ENCODE assay signal across 8 cellular contexts in genomic region chr3:63862804-63863149, GRCh38. TPM values are rescaled to one million over a fixed set of nuclear protein-coding genes. Genes with fewer than 3 reads are reported as not detected.
DNase-seq lines count a peak whose midpoint lies in the region; ATAC-seq, FAIRE-seq and TF ChIP-seq lines count a peak whose summit lies in the region.

No MANE protein-coding gene starts in this region.

- peaks cover 15% of the 10 kb centered on the region for H3K36me3 Mint-ChIP-seq in brain

- peaks cover 0 to 3% (median 0%) of the 10 kb centered on the region in 5 experiments for H3K9me3 Mint-ChIP-seq in brain

- peak overlapping the region; percentile 81 to 96 (median 86) for H3K27ac Mint-ChIP-seq in brain

- peaks cover 60% of the 10 kb centered on the region for H3K4me1 Mint-ChIP-seq in brain

- DNase-seq in GM12892 (ENCODE audit: insufficient read length) (no peak), head of caudate nucleus (no peak), NCI-H446 treated with DMSO at 0.1 percent for 48 hours (lab: John Stamatoyannopoulos, UW) (no peak), DMS114 treated with DMSO at 0.1 percent for 48 hours (lab: John Stamatoyannopoulos, UW; ENCODE audit: unreplicated experiment) (no peak), SK-N-DZ (ENCODE audit: low spot score) (no peak)

- no peak for TF ChIP-seq POLR2A in GM12892 (IDR thresholded peaks at IDR 0.05; ENCODE audit: low read depth, low read length)

- peak overlapping the region; percentile 88 for H3K4me3 ChIP-seq in mononuclear cell (ENCODE audit: low read length)

- FAIRE-seq in GM12892 (lab: Jason Lieb, UNC) = peak; percentile 84

- intact Hi-C loops in head of caudate nucleus (cut with DNase I) = loop anchor here (2.0 kb wide), 1 partner anchor 50 kb away; the partner anchor contains the start of gene SCAANT1

- peak; percentile 5 for ATAC-seq in HG03354 (IDR thresholded peaks at IDR 0.05; ENCODE audit: poor library complexity, severe bottlenecking, unreplicated experiment)

- H3K4me1 ChIP-seq in mononuclear cell (ENCODE audit: insufficient read depth, low read length) = peaks cover 33% of the 10 kb centered on the region

- peaks cover 5% of the 10 kb centered on the region for H3K27me3 Mint-ChIP-seq in brain

- no peaks in the 10 kb centered on the region for H3K27me3 ChIP-seq in mononuclear cell (ENCODE audit: insufficient read depth, low read length)

- no peak for TF ChIP-seq CTCF in brain (conservative IDR thresholded peaks at IDR 0.05)

- H3K4me3 Mint-ChIP-seq in brain = peak overlapping the region; percentile 83 to 90 (median 84)

- H3K9me3 ChIP-seq in mononuclear cell (ENCODE audit: low read depth, low read length) = no peaks in the 10 kb centered on the region

RNA-seq across cellular contexts. Expression of gene THOC7, which starts 0.8 kb away (rescaled TPM):
- polyA plus RNA-seq in GM12892 (2012; ENCODE audit: missing spikeins) = 178 TPM
- polyA plus RNA-seq in brain (ENCODE audit: insufficient read depth, low read depth, low replicate concordance) = 32.1 TPM
- total RNA-seq in mononuclear cell = 29.1 TPM
- 69.1 and 80.2 TPM in 2 replicates for polyA plus RNA-seq in SK-N-DZ (2014; cell fraction: cytosol; rRNA removed)
- polyA plus RNA-seq in SK-N-DZ (2014; cell fraction: nucleus; rRNA removed) = 31.5 and 47.6 TPM in 2 replicates

RNA-seq across cellular contexts. Expression of gene ATXN7, which starts 0.9 kb away (rescaled TPM):
- polyA plus RNA-seq in GM12892 (2012; ENCODE audit: missing spikeins) = 8.0 TPM
- 2.8 TPM for polyA plus RNA-seq in brain (ENCODE audit: insufficient read depth, low read depth, low replicate concordance)
- total RNA-seq in mononuclear cell = 121 TPM
- 1.7 and 2.5 TPM in 2 replicates for polyA plus RNA-seq in SK-N-DZ (2014; cell fraction: cytosol; rRNA removed)
- 4.0 and 8.1 TPM in 2 replicates for polyA plus RNA-seq in SK-N-DZ (2014; cell fraction: nucleus; rRNA removed)

RNA-seq across cellular contexts. Expression of gene C3orf49, which starts 43.7 kb away (rescaled TPM):
- not detected for polyA plus RNA-seq in GM12892 (2012; ENCODE audit: missing spikeins)
- polyA plus RNA-seq in brain (ENCODE audit: insufficient read depth, low read depth, low replicate concordance) = not detected
- total RNA-seq in mononuclear cell = not detected
- polyA plus RNA-seq in SK-N-DZ (2014; cell fraction: cytosol; rRNA removed) = not detected in 2 replicates
- not detected in 2 replicates for polyA plus RNA-seq in SK-N-DZ (2014; cell fraction: nucleus; rRNA removed)

RNA-seq across cellular contexts. Expression of gene SCAANT1, which starts 49.4 kb away (rescaled TPM):
- not detected for polyA plus RNA-seq in GM12892 (2012; ENCODE audit: missing spikeins)
- not detected for polyA plus RNA-seq in brain (ENCODE audit: insufficient read depth, low read depth, low replicate concordance)
- total RNA-seq in mononuclear cell = not detected
- not detected in 2 replicates for polyA plus RNA-seq in SK-N-DZ (2014; cell fraction: cytosol; rRNA removed)
- polyA plus RNA-seq in SK-N-DZ (2014; cell fraction: nucleus; rRNA removed) = not detected in 2 replicates
